19 cellular contexts compared by ENCODE assay signal in the genomic region with DNA sequence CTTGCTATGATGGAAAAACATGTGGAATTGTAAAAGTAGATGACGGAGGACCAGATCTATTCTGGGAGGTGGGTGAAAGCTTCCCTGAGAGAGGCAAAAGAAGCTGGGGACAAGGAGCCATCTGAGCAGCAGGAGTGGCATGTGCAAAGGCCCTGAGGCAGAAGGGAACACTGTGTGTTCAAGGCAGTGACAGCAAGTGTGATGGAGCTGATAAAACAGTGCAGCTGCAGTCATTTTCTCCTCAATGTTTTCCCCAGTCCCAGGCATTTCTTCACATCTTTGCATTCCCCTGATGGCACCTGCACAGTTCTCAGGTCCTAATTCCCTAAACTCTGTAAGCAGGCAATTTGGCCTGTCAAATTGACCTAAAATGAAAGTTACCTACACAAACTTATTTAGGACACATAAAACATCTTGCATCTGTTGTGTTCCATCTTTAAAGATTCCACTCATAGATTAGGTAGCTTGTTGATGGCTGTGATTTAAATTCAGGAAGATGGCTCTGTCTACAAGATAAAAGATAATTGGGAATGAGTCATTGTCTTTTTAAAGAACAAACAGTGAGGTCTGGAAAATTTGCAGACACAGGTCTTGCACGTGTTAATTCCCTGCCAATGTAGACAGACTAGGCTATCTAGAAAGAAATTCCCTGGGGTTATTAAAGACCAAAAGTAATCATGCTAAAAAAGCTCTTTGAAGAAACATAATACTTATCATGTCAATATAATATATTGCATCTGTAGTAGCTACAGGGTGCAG.
A peak's percentile ranks its signal among the peaks of the same experiment; 100 is the strongest.
DNase-seq lines count a peak whose midpoint lies in the region; ATAC-seq and TF ChIP-seq lines count a peak whose summit lies in the region.
"Had no signal": no experiment of that assay in that cellular context is flagged by ENCODE, and none has a peak within 500 bp of the region (broad histone marks: within the 10 kb centered on the region; RNA-seq: fewer than 3 reads in every experiment).

No MANE protein-coding gene starts in this region.

- POLR2A ChIA-PET in HEK293 (lab: Yijun Ruan, JAX), result no interaction called here

- H3K36me3 ChIP-seq in HEK293 (ENCODE audit: control insufficient read depth in 2 of 2, insufficient read depth in 1 of 2, low read length in 2 of 2) (no peaks in the 10 kb centered on the region), gastrocnemius medialis (no peaks in the 10 kb centered on the region)

- H3K4me3 ChIP-seq in HEK293 (ENCODE audit: low read depth, low read length) (no peak overlapping the region), gastrocnemius medialis (no peak overlapping the region)
- H3K4me3 ChIP-seq: K562 had no signal

- H3K27ac ChIP-seq in HEK293 (ENCODE audit: extremely low read depth, low read depth, low read length) (no peak overlapping the region), gastrocnemius medialis (peak overlapping the region in 3 of 4 donors; percentile 54 to 65 (median 58))
- H3K27ac ChIP-seq: C4-2B had no signal

- CTCF ChIA-PET in HEK293 (lab: Yijun Ruan, JAX), result no interaction called here

- intact Hi-C loops in gastrocnemius medialis (cut with DNase I; ENCODE audit: low total_unique reads), result no loop called here

- no peak for ATAC-seq in gastrocnemius medialis
- no peak for ATAC-seq in stimulated activated naive CD8-positive, alpha-beta T cell treated with anti-CD3 and anti-CD28 coated beads, Interleukin-15, Interleukin-2, amounts not matched to agents 100 U/mL and 50 U/mL, for 24 hours
- ATAC-seq: K562 had no signal

- in situ Hi-C loops in gastrocnemius medialis (cut with MboI; ENCODE audit: low sequenced_read_pairs in 4 of 4), result no loop called here

- TF ChIP-seq POLR2A in gastrocnemius medialis (IDR thresholded peaks at IDR 0.05), result no peak

- no peaks in the 10 kb centered on the region for H3K27me3 ChIP-seq in gastrocnemius medialis

- H3K9me3 ChIP-seq in HEK293 (ENCODE audit: control insufficient read depth, insufficient read depth, low read depth, low read length), result no peaks in the 10 kb centered on the region
- H3K9me3 ChIP-seq in gastrocnemius medialis, result no peaks in the 10 kb centered on the region

- no peak for TF ChIP-seq CTCF in HEK293 (tag by site-specific recombination; IDR thresholded peaks at IDR 0.05)
- TF ChIP-seq CTCF in gastrocnemius medialis (IDR thresholded peaks at IDR 0.05 in 4 of 5, conservative IDR thresholded peaks at IDR 0.05 in 1 of 5), result no peak

- DNase-seq in NCI-H748 (lab: John Stamatoyannopoulos, UW; ENCODE audit: unreplicated experiment), result peak; percentile 4
- DNase-seq in NCI-H748 treated with DMSO at 0.1 percent for 48 hours (lab: John Stamatoyannopoulos, UW), result no peak
- DNase-seq in inferior parietal cortex (ENCODE audit: extremely low spot score), result peak; percentile 1
- no peak for DNase-seq in gastrocnemius medialis
- DNase-seq in stimulated activated naive CD8-positive, alpha-beta T cell treated with anti-CD3 and anti-CD28 coated beads, Interleukin-15, Interleukin-2, amounts not matched to agents 100 U/mL and 50 U/mL, for 24 hours, result no peak
- DNase-seq in stimulated activated CD4-positive, alpha-beta T cell treated with anti-CD3 and anti-CD28 coated beads, Interleukin-4, amount 100 ng/mL, for 4 hours, result no peak
- no peak for DNase-seq in effector CD4-positive, alpha-beta T cell
- DNase-seq: CD8-positive, alpha-beta memory T cell; MM.1S; NCI-H1048; NCI-H1417 treated with DMSO at 0.1 percent for 48 hours; NCI-H187 treated with DMSO at 0.1 percent for 48 hours; NCI-H2107; NCI-H345; NCI-H524; OCI-M1 had no signal

- H3K4me1 ChIP-seq in HEK293 (ENCODE audit: control insufficient read depth, insufficient read depth, low read length), result no peaks in the 10 kb centered on the region
- peaks cover 6 to 18% of the 10 kb centered on the region in 2 donors for H3K4me1 ChIP-seq in gastrocnemius medialis

TF ChIP-seq in HEK293, 187 proteins besides CTCF, POLR2A, EP300 and RAD21:
- TF ChIP-seq ZNF623 (tag by site-specific recombination; IDR thresholded peaks at IDR 0.05), result peak; percentile 37; the same call in 1 of the 2 replicates
- no peak for TF ChIP-seq ZNF394 (tag by site-specific recombination; IDR thresholded peaks at IDR 0.05; ENCODE audit: borderline replicate concordance)
TF ChIP-seq in HEK293: peak in this region for 1.

Comparison
In these comparisons a context has a peak if more than half of its experiments do, and no peak if none do; other contexts are left out.
1. DNase-seq: peak in NCI-H748 (single experiment) and inferior parietal cortex (single experiment); none in NCI-H748 treated with DMSO at 0.1 percent for 48 hours (single experiment), gastrocnemius medialis (0 of 2), stimulated activated naive CD8-positive, alpha-beta T cell treated with anti-CD3 and anti-CD28 coated beads, Interleukin-15, Interleukin-2, amounts not matched to agents 100 U/mL and 50 U/mL, for 24 hours (single experiment), stimulated activated CD4-positive, alpha-beta T cell treated with anti-CD3 and anti-CD28 coated beads, Interleukin-4, amount 100 ng/mL, for 4 hours (0 of 2) and effector CD4-positive, alpha-beta T cell (single experiment).